In the genomic region with DNA sequence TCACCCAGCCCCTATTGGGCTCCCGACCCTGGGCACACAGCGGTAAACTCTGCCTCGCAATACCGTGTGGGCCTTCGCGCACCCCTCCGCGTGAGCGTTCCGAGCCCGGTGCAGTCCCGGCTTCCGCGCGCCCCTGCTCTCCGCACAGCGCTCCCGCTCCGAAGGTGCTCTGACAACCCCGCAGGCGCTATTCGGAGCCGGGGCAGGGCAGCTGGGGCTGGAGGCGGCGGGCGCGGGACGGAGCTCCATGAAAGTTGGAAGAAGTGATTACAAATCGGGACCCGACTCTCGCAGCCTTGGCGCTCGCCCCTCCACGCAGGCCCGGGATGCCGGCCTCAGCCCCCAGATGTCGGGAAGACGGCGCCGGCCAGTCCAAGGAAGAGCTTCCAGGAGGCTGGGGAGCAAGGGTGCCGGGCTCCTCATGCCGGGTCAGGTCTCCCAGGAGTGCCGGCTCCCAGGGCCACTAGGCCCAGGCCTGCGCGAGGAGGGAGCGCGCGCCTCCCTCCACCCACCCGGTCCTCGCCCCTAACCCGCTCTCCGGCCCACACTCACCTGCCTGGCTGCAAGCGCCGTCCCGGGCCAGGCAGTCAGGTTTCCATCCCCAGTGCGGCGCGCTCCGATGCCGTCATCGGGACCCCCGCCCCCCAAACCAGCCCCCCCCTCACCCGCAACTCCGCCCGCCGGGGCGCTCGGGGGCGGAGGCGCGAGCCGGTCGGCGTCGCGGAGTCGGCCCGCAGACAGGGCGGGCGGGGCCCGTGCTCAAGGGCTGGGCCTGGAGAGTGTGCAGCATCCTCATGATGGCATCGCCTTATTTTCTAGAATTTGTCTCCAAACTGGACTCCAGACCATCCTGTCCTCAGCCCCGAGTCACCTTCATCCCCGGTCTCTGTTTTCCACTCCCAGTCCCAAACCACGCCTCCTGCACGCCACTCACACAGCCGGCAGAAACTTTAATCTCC, we compare ENCODE assay signal across 8 cellular contexts. TPM values are rescaled to one million over a fixed set of nuclear protein-coding genes. Genes with fewer than 3 reads are reported as not detected.
DNase-seq lines count a peak whose midpoint lies in the region; ATAC-seq and TF ChIP-seq lines count a peak whose summit lies in the region.

Gene KIF7, minus strand, starts transcription at position 621 of the 959 bp plus-strand sequence. CDS start 2,537 bp downstream, outside the sequence.

- peak; percentile 46 for DNase-seq in DMS53 (lab: John Stamatoyannopoulos, UW)
- DNase-seq in DMS53 treated with DMSO at 0.1 percent for 48 hours (lab: John Stamatoyannopoulos, UW; ENCODE audit: unreplicated experiment), result no peak
- peak; percentile 57 for DNase-seq in M059J (ENCODE audit: low read depth)
- peak; percentile 45 for DNase-seq in activated naive CD8-positive, alpha-beta T cell treated with anti-CD3 and anti-CD28 coated beads for 36 hours
- no peak for DNase-seq in right atrium auricular region (ENCODE audit: low spot score)
- no peak for DNase-seq in pulmonary artery endothelial cell (ENCODE audit: low read depth, low spot score)
- no peak for DNase-seq in DMS153 (lab: John Stamatoyannopoulos, UW)

- H3K27me3 Mint-ChIP-seq in activated naive CD8-positive, alpha-beta T cell treated with anti-CD3 and anti-CD28 coated beads for 36 hours, result peaks cover 58% of the 10 kb centered on the region

- ATAC-seq in GM19395 (IDR thresholded peaks at IDR 0.05; ENCODE audit: unreplicated experiment), result no peak

- H3K27me3 ChIP-seq in right atrium auricular region, result no peaks in the 10 kb centered on the region

- H3K36me3 Mint-ChIP-seq in activated naive CD8-positive, alpha-beta T cell treated with anti-CD3 and anti-CD28 coated beads for 36 hours, result peaks cover 3% of the 10 kb centered on the region

- H3K9me3 Mint-ChIP-seq in activated naive CD8-positive, alpha-beta T cell treated with anti-CD3 and anti-CD28 coated beads for 36 hours, result no peaks in the 10 kb centered on the region

- no peak for TF ChIP-seq CTCF in right atrium auricular region (IDR thresholded peaks at IDR 0.05)

- no peaks in the 10 kb centered on the region for H3K9me3 ChIP-seq in right atrium auricular region

- peaks cover 0 to 8% of the 10 kb centered on the region in 2 donors for H3K4me1 ChIP-seq in right atrium auricular region

- no peaks in the 10 kb centered on the region for H3K36me3 ChIP-seq in right atrium auricular region

- peak within 1 kb of the TSS; percentile 60 to 67 for H3K4me3 ChIP-seq in right atrium auricular region

- H3K27ac Mint-ChIP-seq in activated naive CD8-positive, alpha-beta T cell treated with anti-CD3 and anti-CD28 coated beads for 36 hours, result peak within 1 kb of the TSS; percentile 15

- peak within 1 kb of the TSS; percentile 78 for H3K4me3 Mint-ChIP-seq in activated naive CD8-positive, alpha-beta T cell treated with anti-CD3 and anti-CD28 coated beads for 36 hours

- H3K4me1 Mint-ChIP-seq in activated naive CD8-positive, alpha-beta T cell treated with anti-CD3 and anti-CD28 coated beads for 36 hours, result peaks cover 19% of the 10 kb centered on the region

- peak within 1 kb of the TSS; percentile 55 to 72 for H3K27ac ChIP-seq in right atrium auricular region

RNA-seq across cellular contexts. Expression of gene KIF7, which starts in this region (rescaled TPM):
- total RNA-seq in M059J (2014; rRNA removed; shearing (Covaris generic)), result 1.9 and 6.4 TPM in 2 replicates
- total RNA-seq in activated naive CD8-positive, alpha-beta T cell treated with anti-CD3 and anti-CD28 coated beads for 36 hours, result 1 to 10 TPM; 3.4 to 3.7 TPM
- total RNA-seq in right atrium auricular region (1 to 10 TPM; 2.9 to 7.6 TPM), pulmonary artery endothelial cell (7.5 and 10.9 TPM in 2 replicates)

Comparison
In these comparisons a context has a peak if more than half of its experiments do, and no peak if none do; other contexts are left out.
1. DNase-seq: peak in DMS53 (single experiment), M059J (single experiment) and activated naive CD8-positive, alpha-beta T cell treated with anti-CD3 and anti-CD28 coated beads for 36 hours (single experiment); none in DMS53 treated with DMSO at 0.1 percent for 48 hours (single experiment), right atrium auricular region (single experiment), pulmonary artery endothelial cell (single experiment) and DMS153 (single experiment).